25 cellular contexts compared by ENCODE assay signal in genomic region chr5:122141751-122142150, GRCh38. TPM values are rescaled to one million over a fixed set of nuclear protein-coding genes. Genes with fewer than 3 reads are reported as not detected.
DNase-seq lines count a peak whose midpoint lies in the region; TF ChIP-seq lines count a peak whose summit lies in the region.
"Had no signal": no experiment of that assay in that cellular context is flagged by ENCODE, and none has a peak within 500 bp of the region (broad histone marks: within the 10 kb centered on the region; RNA-seq: fewer than 3 reads in every experiment).

No MANE protein-coding gene starts in this region.

- H3K4me2 ChIP-seq in osteoblast (ENCODE audit: insufficient read depth, low read length) = peak overlapping the region; percentile 49
- H3K4me2 ChIP-seq: BLaER1 treated with 17β-estradiol and CSF1 and Interleukin-3, amounts not matched to agents 10 nM and 100 nM had no signal

- no peak for TF ChIP-seq POLR2A in esophagus muscularis mucosa (IDR thresholded peaks at IDR 0.05; ENCODE audit: low read depth)

- H3K4me1 ChIP-seq in SJCRH30 (peaks cover 15% of the 10 kb centered on the region), esophagus muscularis mucosa (no peaks in the 10 kb centered on the region), osteoblast (ENCODE audit: insufficient read depth, low read length) (peaks cover 23% of the 10 kb centered on the region)
- H3K4me1 ChIP-seq: BLaER1 treated with 17β-estradiol and CSF1 and Interleukin-3, amounts not matched to agents 10 nM and 100 nM; upper lobe of right lung had no signal

- DNase-seq in EL (peak; percentile 68), SJCRH30 (no peak), esophagus muscularis mucosa (ENCODE audit: extremely low spot score) (peak; percentile 34), osteoblast (ENCODE audit: insufficient read length, low spot score, missing footprints) (peak; percentile 76), NCI-H1417 (lab: John Stamatoyannopoulos, UW) (no peak), ureter (ENCODE audit: low spot score) (no peak), G401 (ENCODE audit: low spot score) (no peak), dermis blood vessel endothelial cell (no peak)
- DNase-seq: activated CD4-positive, alpha-beta T cell treated with anti-CD3 and anti-CD28 coated beads, Interleukin-2, amount 50 U/mL, for 1 hour; activated naive CD4-positive, alpha-beta T cell treated with anti-CD3 and anti-CD28 coated beads, Interleukin-2, amount 50 U/mL, for 16 hours; aorta; COR-L47; DMS79; H9; kidney; NCI-H1048; NCI-H1930; RPMI8226; stimulated activated CD4-positive, alpha-beta T cell treated with anti-CD3 and anti-CD28 coated beads, Interleukin-1b, Interleukin-23, amount 100 ng/mL, for 48 hours; upper lobe of right lung had no signal

- TF ChIP-seq EP300 in esophagus muscularis mucosa (IDR thresholded peaks at IDR 0.05) = no peak

- intact Hi-C loops in esophagus muscularis mucosa (cut with DNase I) = no loop called here

- no peak overlapping the region for H2AFZ ChIP-seq in osteoblast (ENCODE audit: low read length)

- H3K4me3 ChIP-seq in SJCRH30 = no peak overlapping the region
- H3K4me3 ChIP-seq in esophagus muscularis mucosa = no peak overlapping the region
- no peak overlapping the region for H3K4me3 ChIP-seq in osteoblast (ENCODE audit: insufficient read depth, low read length)
- H3K4me3 ChIP-seq: BLaER1 treated with 17β-estradiol and CSF1 and Interleukin-3, amounts not matched to agents 10 nM and 100 nM; lung; skin epidermis; upper lobe of right lung had no signal

- in situ Hi-C loops in G401 (cut with HindIII; ENCODE audit: low sequenced_read_pairs) = no loop called here

- H3K27ac ChIP-seq in SJCRH30 = peak overlapping the region; percentile 10; the same call in 1 of the 2 replicates
- H3K27ac ChIP-seq in esophagus muscularis mucosa (replicated peaks in 1 of 4) = no peak overlapping the region
- peak overlapping the region; percentile 95 for H3K27ac ChIP-seq in osteoblast (ENCODE audit: low read depth, low read length)
- H3K27ac ChIP-seq: BLaER1 treated with 17β-estradiol and CSF1 and Interleukin-3, amounts not matched to agents 10 nM and 100 nM; neutrophil; upper lobe of right lung had no signal

- H4K20me1 ChIP-seq in osteoblast (ENCODE audit: insufficient read depth, low read length) = no peaks in the 10 kb centered on the region
- H4K20me1 ChIP-seq: BLaER1 treated with 17β-estradiol and CSF1 and Interleukin-3, amounts not matched to agents 10 nM and 100 nM had no signal

- TF ChIP-seq CTCF in esophagus muscularis mucosa (IDR thresholded peaks at IDR 0.05) (no peak), osteoblast (IDR thresholded peaks at IDR 0.05; ENCODE audit: extremely low read depth, low read depth, low read length) (no peak)

- no peaks in the 10 kb centered on the region for H3K9me3 ChIP-seq in SJCRH30 (replicated peaks)
- H3K9me3 ChIP-seq in esophagus muscularis mucosa = no peaks in the 10 kb centered on the region
- H3K9me3 ChIP-seq in osteoblast (ENCODE audit: low read depth, low read length) = no peaks in the 10 kb centered on the region
- H3K9me3 ChIP-seq: BLaER1 treated with 17β-estradiol and CSF1 and Interleukin-3, amounts not matched to agents 10 nM and 100 nM; neutrophil; upper lobe of right lung had no signal

- H3K79me2 ChIP-seq in osteoblast (ENCODE audit: insufficient read depth, low read length) = no peaks in the 10 kb centered on the region

- 100% methylated on average over 1 of the region's 1 CpG for WGBS in esophagus muscularis mucosa

- H3K27me3 ChIP-seq in SJCRH30 (no peaks in the 10 kb centered on the region), esophagus muscularis mucosa (no peaks in the 10 kb centered on the region), osteoblast (ENCODE audit: insufficient read depth, low read length) (no peaks in the 10 kb centered on the region)
- H3K27me3 ChIP-seq: BLaER1 treated with 17β-estradiol and CSF1 and Interleukin-3, amounts not matched to agents 10 nM and 100 nM; neutrophil; upper lobe of right lung had no signal

- H3K36me3 ChIP-seq in SJCRH30 (no peaks in the 10 kb centered on the region), esophagus muscularis mucosa (no peaks in the 10 kb centered on the region), osteoblast (ENCODE audit: insufficient read depth, low read length) (no peaks in the 10 kb centered on the region)
- H3K36me3 ChIP-seq: BLaER1 treated with 17β-estradiol and CSF1 and Interleukin-3, amounts not matched to agents 10 nM and 100 nM; neutrophil; upper lobe of right lung had no signal

RNA-seq across cellular contexts. Expression of gene ZNF474, which starts 12.4 kb away (rescaled TPM):
- total RNA-seq in SJCRH30 (2014; rRNA removed; shearing (Covaris generic)) = 0.16 and 0.51 TPM in 2 replicates
- 1 to 10 TPM in 1 of 4 donors, under 1 TPM in 2, not detected in 1; 0.33 to 1.8 (median 0.71) TPM for total RNA-seq in esophagus muscularis mucosa
- 0.29 and 0.72 TPM in 2 replicates for total RNA-seq in osteoblast
- 0.26 TPM for total RNA-seq in ureter
- total RNA-seq in G401 (2014; rRNA removed; shearing (Covaris generic)) = 0.71 TPM in 1 of 2 replicates, not detected in the other
- total RNA-seq in dermis blood vessel endothelial cell = 0.17 TPM in 1 of 2 replicates, not detected in the other
- total RNA-seq: activated T-helper 1 cell treated with anti-CD3 and anti-CD28 coated beads, Interleukin-12 subunit alpha, Interleukin-12 subunit beta, Interleukin-2, Interleukin-4 antibody, amounts not matched to agents 30 ng/mL and 10 ng/mL and 1 ng/mL, durations not matched to agents 14 hours and 24 hours and 36 hours; H9; upper lobe of right lung had no signal

Comparison
In these comparisons a context has a peak if more than half of its experiments do, and no peak if none do; other contexts are left out.
1. DNase-seq: peak in EL (single experiment), esophagus muscularis mucosa (single experiment) and osteoblast (single experiment); none in SJCRH30 (0 of 2), NCI-H1417 (0 of 3), ureter (single experiment), G401 (single experiment) and dermis blood vessel endothelial cell (single experiment).
2. H3K27ac ChIP-seq: peak in SJCRH30 (single experiment) and osteoblast (single experiment); none in esophagus muscularis mucosa (0 of 4).